Comparison of ENCODE assay signal across 34 cellular contexts in genomic region chr5:41349846-41350245, GRCh38.
"Had no signal": no experiment of that assay in that cellular context is flagged by ENCODE, and none has a peak within 500 bp of the region (broad histone marks: within the 10 kb centered on the region; RNA-seq: fewer than 3 reads in every experiment).

No MANE protein-coding gene starts in this region.

- H3K4me1 Mint-ChIP-seq: activated B cell treated with CpG ODN at 0.5 μM for 24 hours; activated CD8-positive, alpha-beta memory T cell treated with anti-CD3 and anti-CD28 coated beads, Interleukin-2, amount 10 ng/mL, durations not matched to agents 7 days and 5 days; activated naive CD4-positive, alpha-beta T cell treated with anti-CD3 and anti-CD28 coated beads, Interleukin-2, amount 10 ng/mL, durations not matched to agents 7 days and 5 days; activated naive CD8-positive, alpha-beta T cell treated with anti-CD3 and anti-CD28 coated beads, Interleukin-2, amount 10 ng/mL, durations not matched to agents 7 days and 5 days; brain; central memory CD8-positive, alpha-beta T cell; T-helper 17 cell had no signal

- DNase-seq: activated B cell treated with CpG ODN at 0.5 μM for 24 hours; activated CD4-positive, alpha-beta T cell treated with anti-CD3 and anti-CD28 coated beads for 48 hours; activated CD4-positive, alpha-beta T cell treated with anti-CD3 and anti-CD28 coated beads, Interleukin-2, amount 50 U/mL, for 1 hour; activated CD4-positive, alpha-beta T cell treated with anti-CD3 and anti-CD28 coated beads, Interleukin-2, amount 50 U/mL, for 48 hours; activated CD8-positive, alpha-beta memory T cell treated with anti-CD3 and anti-CD28 coated beads, Interleukin-2, amount 10 ng/mL, durations not matched to agents 7 days and 5 days; activated CD8-positive, alpha-beta memory T cell treated with anti-CD3 and anti-CD28 coated beads, Interleukin-2, amount 50 U/mL, for 4 hours; activated CD8-positive, alpha-beta T cell treated with anti-CD3 and anti-CD28 coated beads, Interleukin-2, amount 10 ng/mL, durations not matched to agents 7 days and 5 days; activated effector memory CD4-positive, alpha-beta T cell treated with anti-CD3 and anti-CD28 coated beads, Interleukin-2, amount 50 U/mL, for 16 hours; activated naive CD4-positive, alpha-beta T cell treated with anti-CD3 and anti-CD28 coated beads, Interleukin-2, amount 10 ng/mL, durations not matched to agents 7 days and 5 days; activated naive CD8-positive, alpha-beta T cell treated with anti-CD3 and anti-CD28 coated beads, Interleukin-2, amount 10 ng/mL, durations not matched to agents 7 days and 5 days; activated T-cell treated with anti-CD3 and anti-CD28 coated beads, Interleukin-2, amount 50 U/mL, for 1 hour; activated T-cell treated with anti-CD3 and anti-CD28 coated beads, Interleukin-2, amount 50 U/mL, for 48 hours; dorsolateral prefrontal cortex; effector memory CD4-positive, alpha-beta T cell; erythroblast; foreskin melanocyte; T-helper 1 cell; T-helper 17 cell; T1000; WERI-Rb-1 had no signal

- H3K36me3 Mint-ChIP-seq: activated CD8-positive, alpha-beta memory T cell treated with anti-CD3 and anti-CD28 coated beads, Interleukin-2, amount 10 ng/mL, durations not matched to agents 7 days and 5 days; activated naive CD4-positive, alpha-beta T cell treated with anti-CD3 and anti-CD28 coated beads, Interleukin-2, amount 10 ng/mL, durations not matched to agents 7 days and 5 days; activated naive CD4-positive, alpha-beta T cell treated with anti-CD3 and anti-CD28 coated beads, Interleukin-2, amount 50 U/mL, for 72 hours; activated naive CD8-positive, alpha-beta T cell treated with anti-CD3 and anti-CD28 coated beads, Interleukin-2, amount 10 ng/mL, durations not matched to agents 7 days and 5 days; brain had no signal

- H3K4me3 Mint-ChIP-seq: activated B cell treated with CpG ODN at 0.5 μM for 24 hours; activated CD8-positive, alpha-beta memory T cell treated with anti-CD3 and anti-CD28 coated beads, Interleukin-2, amount 10 ng/mL, durations not matched to agents 7 days and 5 days; activated CD8-positive, alpha-beta T cell treated with anti-CD3 and anti-CD28 coated beads, Interleukin-2, amount 10 ng/mL, durations not matched to agents 7 days and 5 days; activated naive CD4-positive, alpha-beta T cell treated with anti-CD3 and anti-CD28 coated beads, Interleukin-2, amount 10 ng/mL, durations not matched to agents 7 days and 5 days; activated naive CD8-positive, alpha-beta T cell treated with anti-CD3 and anti-CD28 coated beads, Interleukin-2, amount 10 ng/mL, durations not matched to agents 7 days and 5 days; activated T-helper 1 cell treated with anti-CD3 and anti-CD28 coated beads, Interleukin-12 subunit alpha, Interleukin-12 subunit beta, Interleukin-2, Interleukin-4 antibody, amounts not matched to agents 30 ng/mL and 10 ng/mL and 1 ng/mL, durations not matched to agents 14 hours and 24 hours and 36 hours; brain; central memory CD8-positive, alpha-beta T cell; dendritic cell treated with granulocyte-macrophage colony-stimulating factor and Interleukin-4, amounts not matched to agents 40 ng/mL and 50 ng/mL, for 4 days; T-helper 17 cell; T-helper 2 cell treated with Interferon-gamma antibody and Interleukin-4, amounts not matched to agents 5 μg/mL and 100 μg/mL, for 36 hours had no signal

- H3K27me3 ChIP-seq: ascending aorta, breast epithelium, cardiac muscle cell, esophagus muscularis mucosa, gastroesophageal sphincter had no signal

- H3K27ac Mint-ChIP-seq: activated B cell treated with CpG ODN at 0.5 μM for 24 hours; activated CD8-positive, alpha-beta memory T cell treated with anti-CD3 and anti-CD28 coated beads, Interleukin-2, amount 10 ng/mL, durations not matched to agents 7 days and 5 days; activated CD8-positive, alpha-beta T cell treated with anti-CD3 and anti-CD28 coated beads, Interleukin-2, amount 10 ng/mL, durations not matched to agents 7 days and 5 days; activated naive CD4-positive, alpha-beta T cell treated with anti-CD3 and anti-CD28 coated beads, Interleukin-2, amount 10 ng/mL, durations not matched to agents 7 days and 5 days; activated naive CD4-positive, alpha-beta T cell treated with anti-CD3 and anti-CD28 coated beads, Interleukin-2, amount 50 U/mL, for 72 hours; activated naive CD8-positive, alpha-beta T cell treated with anti-CD3 and anti-CD28 coated beads, Interleukin-2, amount 10 ng/mL, durations not matched to agents 7 days and 5 days; activated T-helper 1 cell treated with anti-CD3 and anti-CD28 coated beads, Interleukin-12 subunit alpha, Interleukin-12 subunit beta, Interleukin-2, Interleukin-4 antibody, amounts not matched to agents 30 ng/mL and 10 ng/mL and 1 ng/mL, durations not matched to agents 14 hours and 24 hours and 36 hours; activated T-helper 2 cell treated with anti-CD3 and anti-CD28 coated beads, Interferon-gamma antibody, Interleukin-2, Interleukin-4, amounts not matched to agents 10 μg/mL and 5 μg/mL and 100 μg/mL, durations not matched to agents 14 hours and 24 hours and 36 hours; brain; dendritic cell treated with granulocyte-macrophage colony-stimulating factor and Interleukin-4, amounts not matched to agents 40 ng/mL and 50 ng/mL, for 4 days; T-helper 17 cell; T-helper 2 cell treated with Interferon-gamma antibody and Interleukin-4, amounts not matched to agents 5 μg/mL and 100 μg/mL, for 36 hours had no signal

- H3K27ac ChIP-seq: ascending aorta, breast epithelium, cardiac muscle cell, coronary artery, dorsolateral prefrontal cortex, esophagus muscularis mucosa, gastroesophageal sphincter, WERI-Rb-1 had no signal

- H3K9me3 Mint-ChIP-seq: activated B cell treated with CpG ODN at 0.5 μM for 24 hours; activated naive CD4-positive, alpha-beta T cell treated with anti-CD3 and anti-CD28 coated beads, Interleukin-2, amount 10 ng/mL, durations not matched to agents 7 days and 5 days; activated T-helper 1 cell treated with anti-CD3 and anti-CD28 coated beads, Interleukin-12 subunit alpha, Interleukin-12 subunit beta, Interleukin-2, Interleukin-4 antibody, amounts not matched to agents 30 ng/mL and 10 ng/mL and 1 ng/mL, durations not matched to agents 14 hours and 24 hours and 36 hours; activated T-helper 2 cell treated with anti-CD3 and anti-CD28 coated beads, Interferon-gamma antibody, Interleukin-2, Interleukin-4, amounts not matched to agents 10 μg/mL and 5 μg/mL and 100 μg/mL, durations not matched to agents 14 hours and 24 hours and 36 hours; T-helper 2 cell treated with Interferon-gamma antibody and Interleukin-4, amounts not matched to agents 5 μg/mL and 100 μg/mL, for 36 hours had no signal

- H3K4me1 ChIP-seq: ascending aorta, breast epithelium, gastroesophageal sphincter had no signal

- H3K27me3 Mint-ChIP-seq: activated B cell treated with CpG ODN at 0.5 μM for 24 hours; activated naive CD4-positive, alpha-beta T cell treated with anti-CD3 and anti-CD28 coated beads, Interleukin-2, amount 10 ng/mL, durations not matched to agents 7 days and 5 days; activated naive CD8-positive, alpha-beta T cell treated with anti-CD3 and anti-CD28 coated beads, Interleukin-2, amount 10 ng/mL, durations not matched to agents 7 days and 5 days; brain; central memory CD8-positive, alpha-beta T cell; dendritic cell treated with granulocyte-macrophage colony-stimulating factor and Interleukin-4, amounts not matched to agents 40 ng/mL and 50 ng/mL, for 4 days; T-helper 17 cell had no signal

- ATAC-seq: activated CD4-positive, CD25-positive, alpha-beta regulatory T cell treated with anti-CD3 and anti-CD28 coated beads, Interleukin-2, amount 50 U/mL, for 24 hours; activated CD8-positive, alpha-beta memory T cell treated with anti-CD3 and anti-CD28 coated beads, Interleukin-2, amount 10 ng/mL, durations not matched to agents 7 days and 5 days; activated CD8-positive, alpha-beta T cell treated with anti-CD3 and anti-CD28 coated beads, Interleukin-2, amount 10 ng/mL, durations not matched to agents 7 days and 5 days; activated naive CD4-positive, alpha-beta T cell treated with anti-CD3 and anti-CD28 coated beads, Interleukin-2, amount 50 U/mL, for 72 hours; gastroesophageal sphincter; T-helper 17 cell had no signal

- H3K9me3 ChIP-seq: ascending aorta, breast epithelium, esophagus muscularis mucosa, gastroesophageal sphincter had no signal

- H3K36me3 ChIP-seq: ascending aorta, breast epithelium, cardiac muscle cell, esophagus muscularis mucosa, gastroesophageal sphincter, WERI-Rb-1 had no signal

- H3K4me3 ChIP-seq: ascending aorta, breast epithelium, cardiac muscle cell, coronary artery, dorsolateral prefrontal cortex, esophagus muscularis mucosa, gastroesophageal sphincter had no signal
